In the genomic region with DNA sequence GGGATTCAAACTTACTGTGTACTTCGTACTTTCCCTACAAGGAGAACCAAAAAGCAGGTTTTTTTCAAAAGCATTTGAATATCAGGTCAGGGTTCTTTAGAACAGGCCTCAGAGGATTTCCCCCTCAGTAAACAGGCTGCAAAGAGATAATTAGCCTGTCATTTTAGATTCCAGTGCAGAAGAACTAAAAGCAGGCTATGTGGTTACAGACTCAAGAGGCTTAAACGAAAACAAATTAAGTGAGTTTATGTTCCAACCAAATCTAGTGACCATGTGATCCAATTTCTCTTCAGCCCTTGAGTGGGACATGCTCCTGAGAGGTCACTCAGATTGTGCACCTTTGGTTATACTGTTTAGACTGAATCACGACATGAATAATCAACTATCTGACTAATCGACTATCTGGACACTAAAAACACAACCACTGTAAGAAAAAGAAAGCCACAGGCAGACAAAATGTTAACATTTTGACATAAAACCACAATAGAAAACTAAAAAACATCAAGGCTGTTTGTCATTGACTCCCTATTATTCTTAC, we compare ENCODE assay signal across 8 cellular contexts. TPM values are rescaled to one million over a fixed set of nuclear protein-coding genes. Genes with fewer than 3 reads are reported as not detected.
DNase-seq lines count a peak whose midpoint lies in the region; ATAC-seq, FAIRE-seq and TF ChIP-seq lines count a peak whose summit lies in the region.

No MANE protein-coding gene starts in this region.

- FAIRE-seq in H54 (lab: Jason Lieb, UNC): peak; percentile 73

- no peak for TF ChIP-seq CTCF in neural cell (IDR thresholded peaks at IDR 0.05; ENCODE audit: poor library complexity, severe bottlenecking)
- TF ChIP-seq CTCF in BE2C (IDR thresholded peaks at IDR 0.05; ENCODE audit: low read depth, low read length): no peak

- H3K27ac ChIP-seq in neural cell (ENCODE audit: low read length): no peak overlapping the region

- peaks cover 4% of the 10 kb centered on the region; the same call in 1 of the 2 replicates for H3K4me1 ChIP-seq in BE2C

- H3K4me2 ChIP-seq in neural cell (ENCODE audit: low read length): peak overlapping the region; percentile 12

- TF ChIP-seq POLR2A in GM18505 (IDR thresholded peaks at IDR 0.05; ENCODE audit: borderline replicate concordance, extremely low read depth, insufficient read depth, insufficient read length) (peak; percentile 22), H54 (IDR thresholded peaks at IDR 0.05; ENCODE audit: low read depth, low read length) (no peak)

- H3K4me3 ChIP-seq in neural cell (ENCODE audit: low read length): peak overlapping the region; percentile 29
- H3K4me3 ChIP-seq in BE2C (ENCODE audit: low read depth, low read length): no peak overlapping the region

- DNase-seq in H54 (ENCODE audit: insufficient read length, low spot score): no peak
- DNase-seq in SK-N-DZ (ENCODE audit: low spot score): peak; percentile 7
- no peak for DNase-seq in stimulated activated CD4-positive, alpha-beta T cell treated with anti-CD3 and anti-CD28 coated beads, Interleukin-15, amount 100 ng/mL, for 24 hours
- no peak for DNase-seq in NCI-H748 (lab: John Stamatoyannopoulos, UW; ENCODE audit: unreplicated experiment)
- DNase-seq in BE2C: no peak

- no peaks in the 10 kb centered on the region for H3K9me3 ChIP-seq in neural cell (ENCODE audit: low read length)
- H3K9me3 ChIP-seq in BE2C: no peaks in the 10 kb centered on the region

- H3K27me3 ChIP-seq in neural cell (ENCODE audit: insufficient read depth, low read depth, low read length): no peaks in the 10 kb centered on the region
- no peaks in the 10 kb centered on the region for H3K27me3 ChIP-seq in BE2C

- no peaks in the 10 kb centered on the region for H4K20me1 ChIP-seq in neural cell (ENCODE audit: insufficient read depth)

- H3K36me3 ChIP-seq in neural cell (ENCODE audit: insufficient read depth, low read length) (no peaks in the 10 kb centered on the region), BE2C (no peaks in the 10 kb centered on the region)

- peaks cover 18% of the 10 kb centered on the region for H3K79me2 ChIP-seq in neural cell (replicated peaks; ENCODE audit: insufficient read depth, low read length)

- no peaks in the 10 kb centered on the region for H3K9me2 ChIP-seq in neural cell (ENCODE audit: insufficient read depth, low read length)

- no peak for TF ChIP-seq EP300 in neural cell (conservative IDR thresholded peaks at IDR 0.05; ENCODE audit: poor library complexity, severe bottlenecking)

- no peak overlapping the region for H2AFZ ChIP-seq in neural cell (ENCODE audit: low read depth, low read length)

- H3F3A ChIP-seq in neural cell (ENCODE audit: insufficient read depth, low read length, poor library complexity, severe bottlenecking): no peaks in the 10 kb centered on the region

- H3K9ac ChIP-seq in neural cell (ENCODE audit: low read length): no peak overlapping the region

- no peak for ATAC-seq in GM18505 (IDR thresholded peaks at IDR 0.05; ENCODE audit: unreplicated experiment)
- ATAC-seq in HG03139 (IDR thresholded peaks at IDR 0.05; ENCODE audit: unreplicated experiment): no peak

- no peak for TF ChIP-seq RAD21 in neural cell (conservative IDR thresholded peaks at IDR 0.05)

TF ChIP-seq in neural cell, 6 proteins besides CTCF, POLR2A, EP300 and RAD21:
- TF ChIP-seq MXI1 (conservative IDR thresholded peaks at IDR 0.05; ENCODE audit: poor library complexity, severe bottlenecking): no peak
- TF ChIP-seq TAF1 (IDR thresholded peaks at IDR 0.05; ENCODE audit: low read depth): no peak
- no peak for TF ChIP-seq SMC3 (conservative IDR thresholded peaks at IDR 0.05; ENCODE audit: poor library complexity)
- TF ChIP-seq, protein P1, sequence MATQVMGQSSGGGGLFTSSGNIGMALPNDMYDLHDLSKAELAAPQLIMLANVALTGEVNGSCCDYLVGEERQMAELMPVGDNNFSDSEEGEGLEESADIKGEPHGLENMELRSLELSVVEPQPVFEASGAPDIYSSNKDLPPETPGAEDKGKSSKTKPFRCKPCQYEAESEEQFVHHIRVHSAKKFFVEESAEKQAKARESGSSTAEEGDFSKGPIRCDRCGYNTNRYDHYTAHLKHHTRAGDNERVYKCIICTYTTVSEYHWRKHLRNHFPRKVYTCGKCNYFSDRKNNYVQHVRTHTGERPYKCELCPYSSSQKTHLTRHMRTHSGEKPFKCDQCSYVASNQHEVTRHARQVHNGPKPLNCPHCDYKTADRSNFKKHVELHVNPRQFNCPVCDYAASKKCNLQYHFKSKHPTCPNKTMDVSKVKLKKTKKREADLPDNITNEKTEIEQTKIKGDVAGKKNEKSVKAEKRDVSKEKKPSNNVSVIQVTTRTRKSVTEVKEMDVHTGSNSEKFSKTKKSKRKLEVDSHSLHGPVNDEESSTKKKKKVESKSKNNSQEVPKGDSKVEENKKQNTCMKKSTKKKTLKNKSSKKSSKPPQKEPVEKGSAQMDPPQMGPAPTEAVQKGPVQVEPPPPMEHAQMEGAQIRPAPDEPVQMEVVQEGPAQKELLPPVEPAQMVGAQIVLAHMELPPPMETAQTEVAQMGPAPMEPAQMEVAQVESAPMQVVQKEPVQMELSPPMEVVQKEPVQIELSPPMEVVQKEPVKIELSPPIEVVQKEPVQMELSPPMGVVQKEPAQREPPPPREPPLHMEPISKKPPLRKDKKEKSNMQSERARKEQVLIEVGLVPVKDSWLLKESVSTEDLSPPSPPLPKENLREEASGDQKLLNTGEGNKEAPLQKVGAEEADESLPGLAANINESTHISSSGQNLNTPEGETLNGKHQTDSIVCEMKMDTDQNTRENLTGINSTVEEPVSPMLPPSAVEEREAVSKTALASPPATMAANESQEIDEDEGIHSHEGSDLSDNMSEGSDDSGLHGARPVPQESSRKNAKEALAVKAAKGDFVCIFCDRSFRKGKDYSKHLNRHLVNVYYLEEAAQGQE (IDR thresholded peaks at IDR 0.05; ENCODE audit: borderline replicate concordance): no peak
- TF ChIP-seq EZH2 (IDR thresholded peaks at IDR 0.05; ENCODE audit: borderline replicate concordance, insufficient read depth, low read length, poor library complexity, severe bottlenecking): no peak
- TF ChIP-seq POLR2AphosphoS5 (IDR thresholded peaks at IDR 0.05): no peak

RNA-seq across cellular contexts. Expression of gene TMED8, which starts 4.5 kb away (rescaled TPM):
- polyA plus RNA-seq in SK-N-DZ (2014; cell fraction: cytosol; rRNA removed): 16.4 and 16.6 TPM in 2 replicates
- polyA plus RNA-seq in SK-N-DZ (2014; cell fraction: nucleus; rRNA removed): 11.7 and 14.1 TPM in 2 replicates
- polyA plus RNA-seq in neural cell: 15.6 and 16.5 TPM in 2 replicates
- polyA minus RNA-seq in neural cell: 36.0 and 39.2 TPM in 2 replicates
- polyA plus RNA-seq in BE2C (2012; ENCODE audit: insufficient read depth, insufficient read length, low read depth): 6.2 TPM

RNA-seq across cellular contexts. Expression of gene SAMD15, which starts 4.8 kb away (rescaled TPM):
- 0.16 and 0.27 TPM in 2 replicates for polyA plus RNA-seq in SK-N-DZ (2014; cell fraction: cytosol; rRNA removed)
- 0.70 and 1.1 TPM in 2 replicates for polyA plus RNA-seq in SK-N-DZ (2014; cell fraction: nucleus; rRNA removed)
- 2.8 and 5.8 TPM in 2 replicates for polyA plus RNA-seq in neural cell
- 12.7 and 13.3 TPM in 2 replicates for polyA minus RNA-seq in neural cell
- polyA plus RNA-seq in BE2C (2012; ENCODE audit: insufficient read depth, insufficient read length, low read depth): not detected

RNA-seq across cellular contexts. Expression of gene NOXRED1, which starts 51.0 kb away (rescaled TPM):
- 0.28 TPM in 1 of 2 replicates, not detected in the other for polyA plus RNA-seq in SK-N-DZ (2014; cell fraction: cytosol; rRNA removed)
- 0.52 and 1.0 TPM in 2 replicates for polyA plus RNA-seq in SK-N-DZ (2014; cell fraction: nucleus; rRNA removed)
- 0.19 and 0.68 TPM in 2 replicates for polyA plus RNA-seq in neural cell
- 0.49 and 0.81 TPM in 2 replicates for polyA minus RNA-seq in neural cell
- polyA plus RNA-seq in BE2C (2012; ENCODE audit: insufficient read depth, insufficient read length, low read depth): not detected

RNA-seq across cellular contexts. Expression of gene GSTZ1, which starts 51.5 kb away (rescaled TPM):
- polyA plus RNA-seq in SK-N-DZ (2014; cell fraction: cytosol; rRNA removed): 50.7 and 50.8 TPM in 2 replicates
- polyA plus RNA-seq in SK-N-DZ (2014; cell fraction: nucleus; rRNA removed): 37.9 and 41.5 TPM in 2 replicates
- polyA plus RNA-seq in neural cell: 17.4 and 34.1 TPM in 2 replicates
- polyA minus RNA-seq in neural cell: 14.4 and 17.8 TPM in 2 replicates
- polyA plus RNA-seq in BE2C (2012; ENCODE audit: insufficient read depth, insufficient read length, low read depth): 13.9 TPM

RNA-seq across cellular contexts. Expression of gene POMT2, which starts 51.7 kb away (rescaled TPM):
- 6.2 and 20.3 TPM in 2 replicates for polyA plus RNA-seq in SK-N-DZ (2014; cell fraction: cytosol; rRNA removed)
- polyA plus RNA-seq in SK-N-DZ (2014; cell fraction: nucleus; rRNA removed): 35.5 and 76.9 TPM in 2 replicates
- 9.6 and 11.5 TPM in 2 replicates for polyA plus RNA-seq in neural cell
- polyA minus RNA-seq in neural cell: 11.1 and 14.1 TPM in 2 replicates
- polyA plus RNA-seq in BE2C (2012; ENCODE audit: insufficient read depth, insufficient read length, low read depth): 49.0 TPM
